Comparison of ENCODE assay signal across 8 cellular contexts in the genomic region with DNA sequence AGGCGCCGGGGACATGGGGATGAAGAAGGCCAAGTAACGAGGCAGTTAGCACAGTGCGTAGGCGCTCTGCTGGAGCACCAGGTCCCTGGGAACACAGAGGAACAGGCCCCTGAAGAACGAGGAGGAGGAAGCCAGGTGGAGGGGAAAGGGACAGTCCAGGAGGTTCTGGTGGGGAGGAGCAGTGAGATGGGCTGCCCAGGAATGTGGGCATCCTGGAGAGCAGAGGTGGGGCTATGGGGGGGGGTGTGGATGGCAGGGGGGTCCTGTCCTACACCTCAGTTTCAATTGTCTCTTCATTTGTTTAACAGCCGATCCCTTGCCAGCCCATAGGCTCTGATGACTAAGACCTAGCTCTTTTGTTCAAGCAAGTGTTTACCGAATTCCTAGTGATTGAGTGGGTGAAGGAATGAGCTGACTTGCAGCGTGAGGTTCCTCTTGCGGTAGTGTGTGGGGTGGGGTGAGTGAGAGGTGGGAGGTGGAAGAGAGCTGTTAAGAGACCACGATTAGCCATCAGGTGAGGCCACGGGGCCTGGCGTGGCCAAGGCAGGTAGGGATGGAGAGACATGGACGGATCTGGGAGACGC. TPM values are rescaled to one million over a fixed set of nuclear protein-coding genes. Genes with fewer than 3 reads are reported as not detected.
A peak's percentile ranks its signal among the peaks of the same experiment; 100 is the strongest.
DNase-seq lines count a peak whose midpoint lies in the region; ATAC-seq, FAIRE-seq and TF ChIP-seq lines count a peak whose summit lies in the region.

No MANE protein-coding gene starts in this region.

- H3K27ac ChIP-seq in mesendoderm (ENCODE audit: low read depth, low read length), result peak overlapping the region; percentile 64

- no CpG with 5 or more reads among the region's 15 CpGs for WGBS in mesendoderm (ENCODE audit: extremely low coverage, insufficient coverage, low lambda C conversion rate)

- ATAC-seq in HG03571 (IDR thresholded peaks at IDR 0.05; ENCODE audit: unreplicated experiment) (no peak), left colon (no peak)

- FAIRE-seq in HTR-8/SVneo (lab: Jason Lieb, UNC), result peak; percentile 80

- peaks cover 20% of the 10 kb centered on the region for H3K79me2 ChIP-seq in mesendoderm (ENCODE audit: control insufficient read depth, insufficient read depth, low read length)

- peaks cover 9% of the 10 kb centered on the region for H3K4me1 ChIP-seq in mesendoderm (ENCODE audit: control insufficient read depth, low read depth, low read length)
- no peaks in the 10 kb centered on the region for H3K4me1 ChIP-seq in BE2C

- H3K23ac ChIP-seq in mesendoderm (ENCODE audit: low read length), result no peak overlapping the region

- peaks cover 28% of the 10 kb centered on the region for H3K79me1 ChIP-seq in mesendoderm (ENCODE audit: low read length)

- H2BK120ac ChIP-seq in mesendoderm (ENCODE audit: low read depth, low read length), result no peak overlapping the region

- H3K4me3 ChIP-seq in mesendoderm (ENCODE audit: low read length) (no peak overlapping the region), BE2C (ENCODE audit: low read depth, low read length) (no peak overlapping the region)

- no peaks in the 10 kb centered on the region for H3K27me3 Mint-ChIP-seq in chondrocyte (ENCODE audit: low read depth)

- TF ChIP-seq CTCF in chondrocyte (IDR thresholded peaks at IDR 0.05) (no peak), GM10266 (IDR thresholded peaks at IDR 0.05; ENCODE audit: control insufficient read depth, insufficient read depth, low read depth, missing control alignments) (no peak), BE2C (IDR thresholded peaks at IDR 0.05; ENCODE audit: low read depth, low read length) (no peak)

- H2BK15ac ChIP-seq in mesendoderm (replicated peaks; ENCODE audit: low read depth), result no peak overlapping the region

- H3K36me3 ChIP-seq in mesendoderm (ENCODE audit: control insufficient read depth, insufficient read depth, low read length), result peaks cover 17% of the 10 kb centered on the region
- peaks cover 47% of the 10 kb centered on the region for H3K36me3 ChIP-seq in BE2C

- H3K27me3 ChIP-seq in mesendoderm (ENCODE audit: insufficient read depth, low read length, poor library complexity) (no peaks in the 10 kb centered on the region), BE2C (no peaks in the 10 kb centered on the region)

- peak overlapping the region; percentile 10 for H3K4me3 Mint-ChIP-seq in chondrocyte (ENCODE audit: unreplicated experiment)

- peaks cover 46% of the 10 kb centered on the region for H3K4me1 Mint-ChIP-seq in chondrocyte (ENCODE audit: low read depth)

- no peak overlapping the region for H2AK5ac ChIP-seq in mesendoderm (ENCODE audit: low read length)

- no peak overlapping the region for H4K8ac ChIP-seq in mesendoderm (ENCODE audit: low read depth, low read length)

- H3K36me3 Mint-ChIP-seq in chondrocyte (ENCODE audit: low read depth), result peaks cover 39% of the 10 kb centered on the region

- no peak overlapping the region for H4K5ac ChIP-seq in mesendoderm (ENCODE audit: low read length)

- H3K18ac ChIP-seq in mesendoderm (ENCODE audit: low read length), result peak overlapping the region; percentile 3

- no peak overlapping the region for H2BK5ac ChIP-seq in mesendoderm (ENCODE audit: low read length)

- no peaks in the 10 kb centered on the region for H3K9me3 ChIP-seq in BE2C

- peak overlapping the region; percentile 83 for H3K27ac Mint-ChIP-seq in chondrocyte (ENCODE audit: unreplicated experiment)

- H3K4ac ChIP-seq in mesendoderm (ENCODE audit: low read depth, low read length), result no peak overlapping the region

- H3K4me2 ChIP-seq in mesendoderm (ENCODE audit: low read length), result no peak overlapping the region

- H3K9me3 Mint-ChIP-seq in chondrocyte (ENCODE audit: low read depth), result no peaks in the 10 kb centered on the region

- intact Hi-C loops in left colon (cut with DNase I, micrococcal nuclease), result no loop called here

- peak; percentile 80 for DNase-seq in 8988T
- peak; percentile 66 for DNase-seq in HTR-8/SVneo (ENCODE audit: insufficient read length, low spot score)
- DNase-seq in chondrocyte (ENCODE audit: low spot score), result no peak
- peak; percentile 92 for DNase-seq in mesendoderm
- DNase-seq in GM10266 (ENCODE audit: extremely low spot score), result no peak
- no peak for DNase-seq in BE2C
- DNase-seq in left colon, result no peak

- H3K56ac ChIP-seq in mesendoderm (ENCODE audit: low read length), result peak overlapping the region; percentile 1

- H3K9ac ChIP-seq in mesendoderm (ENCODE audit: low read length), result no peak overlapping the region

RNA-seq across cellular contexts. Expression of a gene that starts 8.4 kb away (rescaled TPM):
- 2.8 to 4.4 TPM (median 3.4 TPM) in 3 replicates for total RNA-seq in chondrocyte
- 9.4 TPM for polyA plus RNA-seq in mesendoderm (2013, experiment 1 of 2)
- 8.5 TPM for polyA plus RNA-seq in mesendoderm (2013, experiment 2 of 2)
- polyA plus RNA-seq in BE2C (2012; ENCODE audit: insufficient read depth, insufficient read length, low read depth), result 1.5 TPM
- 1 to 10 TPM; 1.5 to 7.1 TPM for total RNA-seq in left colon

RNA-seq across cellular contexts. Expression of a gene that starts 30.4 kb away (rescaled TPM):
- total RNA-seq in chondrocyte (36.9 to 58.9 TPM (median 55.0 TPM) in 3 replicates), left colon (10 to 100 TPM; 21.8 to 38.3 TPM)
- polyA plus RNA-seq in mesendoderm (2013, experiment 1 of 2), result 52.4 TPM
- polyA plus RNA-seq in mesendoderm (2013, experiment 2 of 2), result 53.7 TPM
- polyA plus RNA-seq in BE2C (2012; ENCODE audit: insufficient read depth, insufficient read length, low read depth), result 66.4 TPM

RNA-seq across cellular contexts. Expression of a gene that starts 30.6 kb away (rescaled TPM):
- 3.3 to 7.0 TPM (median 3.6 TPM) in 3 replicates for total RNA-seq in chondrocyte
- 4.8 TPM for polyA plus RNA-seq in mesendoderm (2013, experiment 1 of 2)
- polyA plus RNA-seq in mesendoderm (2013, experiment 2 of 2), result 5.4 TPM
- 9.9 TPM for polyA plus RNA-seq in BE2C (2012; ENCODE audit: insufficient read depth, insufficient read length, low read depth)
- 1 to 10 TPM; 2.1 TPM for total RNA-seq in left colon

RNA-seq across cellular contexts. Expression of a gene that starts 35.0 kb away (rescaled TPM):
- total RNA-seq in chondrocyte, result 21.5 to 24.7 TPM (median 22.2 TPM) in 3 replicates
- polyA plus RNA-seq in mesendoderm (2013, experiment 1 of 2), result 17.4 TPM
- 17.8 TPM for polyA plus RNA-seq in mesendoderm (2013, experiment 2 of 2)
- 48.8 TPM for polyA plus RNA-seq in BE2C (2012; ENCODE audit: insufficient read depth, insufficient read length, low read depth)
- total RNA-seq in left colon, result 10 to 100 TPM; 12.1 to 12.8 TPM

RNA-seq across cellular contexts. Expression of a gene that starts 35.1 kb away (rescaled TPM):
- total RNA-seq in chondrocyte, result 36.0 to 51.8 TPM (median 38.2 TPM) in 3 replicates
- 41.8 TPM for polyA plus RNA-seq in mesendoderm (2013, experiment 1 of 2)
- polyA plus RNA-seq in mesendoderm (2013, experiment 2 of 2), result 41.3 TPM
- 42.1 TPM for polyA plus RNA-seq in BE2C (2012; ENCODE audit: insufficient read depth, insufficient read length, low read depth)
- 10 to 100 TPM; 19.6 to 23.6 TPM for total RNA-seq in left colon

Comparison
In these comparisons a context has a peak if more than half of its experiments do, and no peak if none do; other contexts are left out.
1. DNase-seq: peak in 8988T (single experiment), HTR-8/SVneo (single experiment) and mesendoderm (single experiment); none in chondrocyte (single experiment), GM10266 (single experiment), BE2C (single experiment) and left colon (0 of 2).